Comparison of ENCODE assay signal across 11 cellular contexts in genomic region chr19:44635581-44636438, GRCh38. TPM values are rescaled to one million over a fixed set of nuclear protein-coding genes. Genes with fewer than 3 reads are reported as not detected.
DNase-seq lines count a peak whose midpoint lies in the region; ATAC-seq, FAIRE-seq and TF ChIP-seq lines count a peak whose summit lies in the region.
"Had no signal": no experiment of that assay in that cellular context is flagged by ENCODE, and none has a peak within 500 bp of the region (broad histone marks: within the 10 kb centered on the region; RNA-seq: fewer than 3 reads in every experiment).

No MANE protein-coding gene starts in this region.

- peak overlapping the region; percentile 29 for H3K4me2 ChIP-seq in A549

- POLR2A ChIA-PET in A549 (lab: Yijun Ruan, JAX): no interaction called here

- CTCF ChIA-PET in A549 (lab: Yijun Ruan, JAX): interaction anchor here (0.7 to 8.6 kb wide), 15 partner anchors 8 to 209 kb away, joined by 3 to 62 read pairs (median 3); partner anchors contain the start of gene PVR

- H3K4me1 Mint-ChIP-seq in stimulated activated naive CD8-positive, alpha-beta T cell treated with anti-CD3 and anti-CD28 coated beads, Interleukin-15, amount 100 ng/mL, for 72 hours: no peaks in the 10 kb centered on the region
- H3K4me1 Mint-ChIP-seq: T-helper 17 cell had no signal

- TF ChIP-seq EP300 in A549 (IDR thresholded peaks at IDR 0.05) (no peak), transverse colon (IDR thresholded peaks at IDR 0.05; ENCODE audit: low read depth) (no peak)

- intact Hi-C loops in transverse colon (cut with DNase I; ENCODE audit: low total_unique reads) (no loop called here), aorta (cut with DNase I) (no loop called here)

- peaks cover 60% of the 10 kb centered on the region for H3K4me1 ChIP-seq in A549
- peaks cover 0 to 52% (median 20%) of the 10 kb centered on the region in 4 donors for H3K4me1 ChIP-seq in transverse colon
- no peaks in the 10 kb centered on the region for H3K4me1 ChIP-seq in aorta (ENCODE audit: control insufficient read depth in 1 of 2, insufficient read depth in 2 of 2, low read length in 2 of 2)

- H3K27ac ChIP-seq in A549: peak overlapping the region; percentile 84 to 97
- no peak overlapping the region for H3K27ac ChIP-seq in transverse colon
- no peak overlapping the region for H3K27ac ChIP-seq in aorta (ENCODE audit: low read depth in 1 of 2, low read length in 2 of 2)

- no peaks in the 10 kb centered on the region for H3K9me3 Mint-ChIP-seq in stimulated activated naive CD8-positive, alpha-beta T cell treated with anti-CD3 and anti-CD28 coated beads, Interleukin-15, amount 100 ng/mL, for 72 hours

- peak overlapping the region in 1 of 2 donors; percentile 61 for H3K27ac Mint-ChIP-seq in stimulated activated naive CD8-positive, alpha-beta T cell treated with anti-CD3 and anti-CD28 coated beads, Interleukin-15, amount 100 ng/mL, for 72 hours
- H3K27ac Mint-ChIP-seq: T-helper 17 cell had no signal

- no peak for DNase-seq in A549 (ENCODE audit: low read depth in 1 of 2, low spot score in 1 of 2)
- DNase-seq in KBM-7: peak; percentile 84
- DNase-seq in UCSD-AML1 (lab: John Stamatoyannopoulos, UW; ENCODE audit: unreplicated experiment): peak; percentile 33
- peak; percentile 53 for DNase-seq in iris pigment epithelial cell (ENCODE audit: low read depth)
- DNase-seq in stimulated activated naive CD8-positive, alpha-beta T cell treated with anti-CD3 and anti-CD28 coated beads, Interleukin-15, amount 100 ng/mL, for 72 hours: no peak
- DNase-seq in occipital lobe (lab: John Stamatoyannopoulos, UW): no peak
- no peak for DNase-seq in transverse colon
- no peak for DNase-seq in aorta
- DNase-seq: heart left ventricle; stimulated activated naive CD8-positive, alpha-beta T cell treated with anti-CD3 and anti-CD28 coated beads, Interleukin-15, Interleukin-2, amounts not matched to agents 100 U/mL and 50 U/mL, for 24 hours; T-helper 17 cell had no signal

- in situ Hi-C loops in KBM-7 (cut with MboI; ENCODE audit: low pct_unique_long_range_greater_than_20kb, low sequenced_read_pairs) (no loop called here), transverse colon (cut with MboI; ENCODE audit: low pct_ligation_motif_present in 1 of 4, low pct_unique_long_range_greater_than_20kb in 1 of 4, low sequenced_read_pairs in 3 of 4) (no loop called here)

- H3K4me3 ChIP-seq in A549 (no peak overlapping the region), transverse colon (no peak overlapping the region), aorta (ENCODE audit: low read length in 2 of 2) (no peak overlapping the region)
- H3K4me3 ChIP-seq: heart left ventricle had no signal

- peaks cover 23% of the 10 kb centered on the region for H3K27me3 Mint-ChIP-seq in stimulated activated naive CD8-positive, alpha-beta T cell treated with anti-CD3 and anti-CD28 coated beads, Interleukin-15, amount 100 ng/mL, for 72 hours

- WGBS in A549 (ENCODE audit: missing lambda C conversion rate): 81% methylated on average over 3 of the region's 3 CpGs
- WGBS in transverse colon (ENCODE audit: low coverage in 1 of 2), 2 donors: 71 to 82% methylated on average over 2 to 3 of the region's 3 CpGs
- WGBS in aorta, 2 donors: 28 to 53% methylated on average over 3 of the region's 3 CpGs

- H3K36me3 ChIP-seq in transverse colon (no peaks in the 10 kb centered on the region), aorta (ENCODE audit: control insufficient read depth in 1 of 2, insufficient read depth in 2 of 2, low read length in 1 of 2) (no peaks in the 10 kb centered on the region)
- H3K36me3 ChIP-seq: heart left ventricle had no signal

- H3K9me3 ChIP-seq in A549: peaks cover 4% of the 10 kb centered on the region; the same call in 1 of the 3 replicates
- no peaks in the 10 kb centered on the region for H3K9me3 ChIP-seq in transverse colon
- no peaks in the 10 kb centered on the region for H3K9me3 ChIP-seq in aorta (ENCODE audit: control insufficient read depth, low read length)
- H3K9me3 ChIP-seq: heart left ventricle had no signal

- peak; percentile 23 for FAIRE-seq in A549 (lab: Jason Lieb, UNC)

- TF ChIP-seq POLR2A in A549 (IDR thresholded peaks at IDR 0.05; ENCODE audit: low read length) (no peak), transverse colon (IDR thresholded peaks at IDR 0.05) (no peak)

- H3K27me3 ChIP-seq in transverse colon (no peaks in the 10 kb centered on the region), aorta (ENCODE audit: control insufficient read depth in 1 of 2, insufficient read depth in 2 of 2, low read length in 1 of 2) (no peaks in the 10 kb centered on the region)
- H3K27me3 ChIP-seq: heart left ventricle had no signal

- no peak for TF ChIP-seq RAD21 in A549 (conservative IDR thresholded peaks at IDR 0.05 in 1 of 2, IDR thresholded peaks at IDR 0.05 in 1 of 2)

- no peak overlapping the region for H3K4me3 Mint-ChIP-seq in stimulated activated naive CD8-positive, alpha-beta T cell treated with anti-CD3 and anti-CD28 coated beads, Interleukin-15, amount 100 ng/mL, for 72 hours
- H3K4me3 Mint-ChIP-seq: T-helper 17 cell had no signal

- ATAC-seq in A549 (peak; percentile 47 to 57; a peak in 5 of 6 replicates), aorta (ENCODE audit: low FRiP score) (no peak)
- ATAC-seq in stimulated activated naive CD8-positive, alpha-beta T cell treated with anti-CD3 and anti-CD28 coated beads, Interleukin-15, amount 100 ng/mL, for 72 hours: no peak
- ATAC-seq: stimulated activated naive CD8-positive, alpha-beta T cell treated with anti-CD3 and anti-CD28 coated beads, Interleukin-15, Interleukin-2, amounts not matched to agents 100 U/mL and 50 U/mL, for 24 hours; T-helper 17 cell had no signal

- TF ChIP-seq CTCF in A549 (IDR thresholded peaks at IDR 0.05) (no peak), transverse colon (IDR thresholded peaks at IDR 0.05) (no peak)

TF ChIP-seq in A549, 52 proteins besides CTCF, POLR2A, EP300 and RAD21 (continues in another document):
- TF ChIP-seq EHMT2 (IDR thresholded peaks at IDR 0.05; ENCODE audit: low read depth) (no peak), ZFP36 (IDR thresholded peaks at IDR 0.05; ENCODE audit: borderline replicate concordance, partially characterized antibody) (no peak), HEYL (CRISPR knock-in tag; IDR thresholded peaks at IDR 0.05) (no peak), JUNB (IDR thresholded peaks at IDR 0.05) (no peak), EHF (CRISPR knock-in tag; IDR thresholded peaks at IDR 0.05) (no peak), FOXS1 (CRISPR knock-in tag; IDR thresholded peaks at IDR 0.05) (no peak), SREBF2 (IDR thresholded peaks at IDR 0.05) (no peak), BHLHE40 (IDR thresholded peaks at IDR 0.05; ENCODE audit: low read depth, low read length) (no peak), TP53 (CRISPR knock-in tag; IDR thresholded peaks at IDR 0.05) (no peak), FOSL2 (IDR thresholded peaks at IDR 0.05) (peak; percentile 22; the same call in 1 of the 2 replicates), FOSL2 (CRISPR knock-in tag; IDR thresholded peaks at IDR 0.05) (no peak), USF2 (IDR thresholded peaks at IDR 0.05) (no peak), MAFK (IDR thresholded peaks at IDR 0.05; ENCODE audit: partially characterized antibody) (peak; percentile 58), NFE2L2 (conservative IDR thresholded peaks at IDR 0.05; ENCODE audit: low read length) (no peak), RARB (CRISPR knock-in tag; IDR thresholded peaks at IDR 0.05) (no peak), NPAS2 (CRISPR knock-in tag; IDR thresholded peaks at IDR 0.05; ENCODE audit: borderline replicate concordance) (no peak), ESRRA (IDR thresholded peaks at IDR 0.05; ENCODE audit: borderline replicate concordance, low read length) (no peak)

RNA-seq across cellular contexts. Expression of gene PVR, which starts 7.9 kb away (rescaled TPM):
- polyA plus RNA-seq in A549 (2011; rRNA removed) (108 and 110 TPM in 2 replicates), A549 (2017; fragmentation: RNase III; extraction: RNeasy Plus Mini Kit Qiagen cat#74134 plus additional on column Dnase treatment) (86.2 to 98.1 TPM (median 90.3 TPM) in 3 replicates), aorta (10 to 100 TPM in 1 of 2 donors, 1 to 10 TPM in 1; 7.4 to 24.6 TPM)
- polyA plus RNA-seq in A549 (2012; cell fraction: cytosol; rRNA removed): 103 and 142 TPM in 2 replicates
- polyA plus RNA-seq in A549 (2012; cell fraction: nucleus; rRNA removed): 163 and 226 TPM in 2 replicates
- polyA minus RNA-seq in A549 (2011; rRNA and poly(A)+ RNA removed): 145 and 164 TPM in 2 replicates
- total RNA-seq in occipital lobe (26.5 TPM), transverse colon (10 to 100 TPM; 26.2 to 49.0 (median 33.3) TPM), aorta (10 to 100 TPM; 31.3 to 44.2 TPM)

RNA-seq across cellular contexts. Expression of gene IGSF23, which starts 22.4 kb away (rescaled TPM):
- polyA plus RNA-seq in A549 (2011; rRNA removed) (0.14 and 0.29 TPM in 2 replicates), A549 (2017; fragmentation: RNase III; extraction: RNeasy Plus Mini Kit Qiagen cat#74134 plus additional on column Dnase treatment) (0.35 to 0.45 TPM (median 0.42 TPM) in 3 replicates), aorta (1 to 10 TPM in 1 of 2 donors, under 1 TPM in 1; 0.18 to 8.4 TPM)
- 0.29 TPM in 2 replicates for polyA plus RNA-seq in A549 (2012; cell fraction: cytosol; rRNA removed)
- polyA plus RNA-seq in A549 (2012; cell fraction: nucleus; rRNA removed): 0.18 and 0.20 TPM in 2 replicates
- not detected in 2 replicates for polyA minus RNA-seq in A549 (2011; rRNA and poly(A)+ RNA removed)
- total RNA-seq in occipital lobe (not detected), transverse colon (not detected), aorta (not detected)
- total RNA-seq: T-helper 17 cell had no signal

RNA-seq across cellular contexts. Expression of gene CEACAM19, which starts 35.5 kb away (rescaled TPM):
- polyA plus RNA-seq in A549 (2011; rRNA removed): 8.2 and 13.7 TPM in 2 replicates
- 10.0 and 12.3 TPM in 2 replicates for polyA plus RNA-seq in A549 (2012; cell fraction: cytosol; rRNA removed)
- 75.3 and 87.9 TPM in 2 replicates for polyA plus RNA-seq in A549 (2012; cell fraction: nucleus; rRNA removed)
- polyA plus RNA-seq in A549 (2017; fragmentation: RNase III; extraction: RNeasy Plus Mini Kit Qiagen cat#74134 plus additional on column Dnase treatment): 7.2 to 10.3 TPM (median 9.7 TPM) in 3 replicates
- 13.7 and 14.9 TPM in 2 replicates for polyA minus RNA-seq in A549 (2011; rRNA and poly(A)+ RNA removed)
- total RNA-seq in occipital lobe: 2.0 TPM
- total RNA-seq in transverse colon: 10 to 100 TPM in 2 of 4 donors, 1 to 10 TPM in 2; 3.8 to 19.1 (median 9.9) TPM
- 10 to 100 TPM; 12.7 TPM for total RNA-seq in aorta
- 10 to 100 TPM in 1 of 2 donors, 1 to 10 TPM in 1; 1.8 to 18.4 TPM for polyA plus RNA-seq in aorta

Comparison
In these comparisons a context has a peak if more than half of its experiments do, and no peak if none do; other contexts are left out.
1. ATAC-seq: peak in A549 (2 of 2); none in stimulated activated naive CD8-positive, alpha-beta T cell treated with anti-CD3 and anti-CD28 coated beads, Interleukin-15, amount 100 ng/mL, for 72 hours (single experiment) and aorta (single experiment).
2. DNase-seq: peak in KBM-7 (single experiment), UCSD-AML1 (single experiment) and iris pigment epithelial cell (single experiment); none in A549 (0 of 2), stimulated activated naive CD8-positive, alpha-beta T cell treated with anti-CD3 and anti-CD28 coated beads, Interleukin-15, amount 100 ng/mL, for 72 hours (0 of 2), occipital lobe (single experiment), transverse colon (single experiment) and aorta (0 of 2).
3. H3K27ac ChIP-seq: peak in A549 (2 of 2); none in transverse colon (0 of 4) and aorta (0 of 2).